ENCODE assay signal across 14 cellular contexts in the genomic region with DNA sequence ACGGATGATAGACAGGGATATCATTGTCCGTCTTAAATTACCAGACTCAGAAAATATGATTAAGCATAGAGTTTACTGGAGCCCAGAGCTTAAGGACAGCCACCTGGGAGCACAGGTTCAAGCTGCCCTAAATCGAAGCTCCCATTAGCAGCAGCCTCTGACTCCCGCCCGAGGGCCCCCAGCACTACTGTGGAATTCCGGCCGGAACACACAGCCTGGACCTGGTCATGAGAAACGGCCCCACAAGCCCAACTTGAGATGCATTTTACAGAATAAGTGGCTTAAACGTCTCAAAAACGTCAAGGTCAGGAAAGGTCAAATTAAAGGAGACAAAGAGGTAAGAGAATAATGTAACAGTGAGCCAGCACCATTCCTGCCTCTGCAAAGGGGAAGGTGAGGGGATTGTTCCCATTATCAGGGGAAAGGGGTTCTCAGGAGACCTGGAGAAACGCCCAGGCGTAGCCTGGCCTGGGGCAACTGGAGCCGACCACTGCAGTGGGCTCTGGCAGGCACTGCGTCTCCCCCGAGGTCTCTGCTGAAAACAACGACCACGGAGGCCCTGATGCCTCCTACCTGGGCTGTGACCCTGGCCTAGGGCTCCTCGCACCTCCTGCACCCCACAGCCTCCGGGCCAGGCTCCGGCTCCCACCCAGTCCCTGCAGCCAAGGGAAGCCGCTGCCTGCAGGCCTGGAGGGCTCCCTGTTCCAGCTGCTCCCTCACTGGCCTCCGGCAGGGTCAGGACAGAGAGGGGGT. TPM values are rescaled to one million over a fixed set of nuclear protein-coding genes. Genes with fewer than 3 reads are reported as not detected.
DNase-seq lines count a peak whose midpoint lies in the region; ATAC-seq, FAIRE-seq and TF ChIP-seq lines count a peak whose summit lies in the region.
"Had no signal": no experiment of that assay in that cellular context is flagged by ENCODE, and none has a peak within 500 bp of the region (broad histone marks: within the 10 kb centered on the region; RNA-seq: fewer than 3 reads in every experiment).

No MANE protein-coding gene starts in this region.

- POLR2A ChIA-PET in activated CD4-positive, alpha-beta T cell treated with anti-CD3 and anti-CD28 coated beads, Interleukin-2, amount 10 ng/mL, durations not matched to agents 7 days and 5 days (lab: Charles Lee): no interaction called here

- peaks cover 16% of the 10 kb centered on the region for H3K27me3 Mint-ChIP-seq in activated CD4-positive, alpha-beta T cell treated with anti-CD3 and anti-CD28 coated beads, Interleukin-2, amount 10 ng/mL, durations not matched to agents 7 days and 5 days

- H3K9me3 ChIP-seq in OCI-LY3 (ENCODE audit: insufficient read depth, low read length) (no peaks in the 10 kb centered on the region), right atrium auricular region (no peaks in the 10 kb centered on the region), parathyroid adenoma (ENCODE audit: control insufficient read depth, low read length) (no peaks in the 10 kb centered on the region)
- H3K9me3 ChIP-seq: BE2C, thoracic aorta had no signal

- H3K79me2 ChIP-seq in OCI-LY3 (ENCODE audit: low read length) (no peaks in the 10 kb centered on the region), parathyroid adenoma (no peaks in the 10 kb centered on the region)

- H3K4me2 ChIP-seq in OCI-LY3 (ENCODE audit: low read length) (0 out of 2 replicates have a peak overlapping the region, but pooled peaks have one; percentile 20), parathyroid adenoma (ENCODE audit: low read length) (no peak overlapping the region)

- H3K36me3 ChIP-seq in OCI-LY3 (replicated peaks; ENCODE audit: low read depth, low read length): no peaks in the 10 kb centered on the region
- H3K36me3 ChIP-seq in right atrium auricular region: no peaks in the 10 kb centered on the region
- no peaks in the 10 kb centered on the region for H3K36me3 ChIP-seq in parathyroid adenoma (ENCODE audit: control insufficient read depth, insufficient read depth, low read length)
- H3K36me3 ChIP-seq: BE2C, thoracic aorta had no signal

- ATAC-seq in HG03095 (IDR thresholded peaks at IDR 0.05; ENCODE audit: unreplicated experiment) (no peak), GM18498 (IDR thresholded peaks at IDR 0.05; ENCODE audit: unreplicated experiment) (no peak)

- H3K27me3 ChIP-seq in OCI-LY3 (ENCODE audit: low read depth, low read length): no peaks in the 10 kb centered on the region
- H3K27me3 ChIP-seq in right atrium auricular region: no peaks in the 10 kb centered on the region
- H3K27me3 ChIP-seq in parathyroid adenoma (ENCODE audit: control insufficient read depth, insufficient read depth, low read length): no peaks in the 10 kb centered on the region

- H3K9ac ChIP-seq in OCI-LY3 (ENCODE audit: low read length) (no peak overlapping the region), parathyroid adenoma (no peak overlapping the region)

- H3K36me3 Mint-ChIP-seq in activated CD4-positive, alpha-beta T cell treated with anti-CD3 and anti-CD28 coated beads, Interleukin-2, amount 10 ng/mL, durations not matched to agents 7 days and 5 days (ENCODE audit: low read depth): no peaks in the 10 kb centered on the region

- CTCF ChIA-PET in activated CD4-positive, alpha-beta T cell treated with anti-CD3 and anti-CD28 coated beads, Interleukin-2, amount 10 ng/mL, durations not matched to agents 7 days and 5 days (lab: Charles Lee): interaction anchor here (0.6 to 1.5 kb wide), 2 partner anchors 12 to 62 kb away, joined by 3 to 4 read pairs; no protein-coding TSS in a partner anchor

- H3K27ac ChIP-seq in OCI-LY3 (ENCODE audit: low read length) (no peak overlapping the region), right atrium auricular region (peak overlapping the region; percentile 18 to 86), parathyroid adenoma (no peak overlapping the region)

- no peak for FAIRE-seq in D721Med (lab: Jason Lieb, UNC)

- no peak for TF ChIP-seq CTCF in D721Med (IDR thresholded peaks at IDR 0.05; ENCODE audit: insufficient read depth, missing control alignments)
- TF ChIP-seq CTCF in OCI-LY3 (IDR thresholded peaks at IDR 0.05; ENCODE audit: low read depth, low read length): no peak
- no peak for TF ChIP-seq CTCF in right atrium auricular region (IDR thresholded peaks at IDR 0.05)
- no peak for TF ChIP-seq CTCF in parathyroid adenoma (IDR thresholded peaks at IDR 0.05)

- DNase-seq in D721Med (ENCODE audit: insufficient read length, low spot score): peak; percentile 25
- no peak for DNase-seq in right atrium auricular region (ENCODE audit: low spot score)
- DNase-seq in activated CD4-positive, alpha-beta T cell treated with anti-CD3 and anti-CD28 coated beads, Interleukin-2, amount 10 ng/mL, durations not matched to agents 7 days and 5 days: no peak
- DNase-seq in activated T-cell treated with anti-CD3 and anti-CD28 coated beads, Interleukin-2, amount 50 U/mL, for 1 hour: no peak
- DNase-seq: amniotic stem cell, cerebellar nuclear complex, NCI-H1048, NCI-H774 had no signal

- peaks cover 3% of the 10 kb centered on the region for H3K9me3 Mint-ChIP-seq in activated CD4-positive, alpha-beta T cell treated with anti-CD3 and anti-CD28 coated beads, Interleukin-2, amount 10 ng/mL, durations not matched to agents 7 days and 5 days

- peaks cover 2% of the 10 kb centered on the region for H3K4me1 Mint-ChIP-seq in activated CD4-positive, alpha-beta T cell treated with anti-CD3 and anti-CD28 coated beads, Interleukin-2, amount 10 ng/mL, durations not matched to agents 7 days and 5 days

- H2AFZ ChIP-seq in OCI-LY3 (ENCODE audit: low read depth, low read length) (no peak overlapping the region), parathyroid adenoma (peak overlapping the region; percentile 34)

- H3K4me3 ChIP-seq in OCI-LY3 (ENCODE audit: low read length) (no peak overlapping the region), right atrium auricular region (no peak overlapping the region), parathyroid adenoma (ENCODE audit: low read depth, low read length) (no peak overlapping the region)
- H3K4me3 ChIP-seq: thoracic aorta had no signal

- no peaks in the 10 kb centered on the region for H3K4me1 ChIP-seq in OCI-LY3 (ENCODE audit: low read length)
- peaks cover 0 to 48% of the 10 kb centered on the region in 2 donors for H3K4me1 ChIP-seq in right atrium auricular region
- H3K4me1 ChIP-seq in parathyroid adenoma: no peaks in the 10 kb centered on the region

- H3K4me3 Mint-ChIP-seq in activated CD4-positive, alpha-beta T cell treated with anti-CD3 and anti-CD28 coated beads, Interleukin-2, amount 10 ng/mL, durations not matched to agents 7 days and 5 days: no peak overlapping the region

- H4K20me1 ChIP-seq in OCI-LY3 (ENCODE audit: insufficient read depth, low read length): no peaks in the 10 kb centered on the region

- H3K27ac Mint-ChIP-seq in activated CD4-positive, alpha-beta T cell treated with anti-CD3 and anti-CD28 coated beads, Interleukin-2, amount 10 ng/mL, durations not matched to agents 7 days and 5 days: no peak overlapping the region

RNA-seq across cellular contexts. Expression of a gene that starts 11.5 kb away (rescaled TPM):
- 100 to 1,000 TPM; 201 to 278 TPM for total RNA-seq in right atrium auricular region
- under 1 TPM; 0.27 to 0.40 TPM for total RNA-seq in activated CD4-positive, alpha-beta T cell treated with anti-CD3 and anti-CD28 coated beads, Interleukin-2, amount 10 ng/mL, durations not matched to agents 7 days and 5 days

Comparison
In these comparisons a context has a peak if more than half of its experiments do, and no peak if none do; other contexts are left out.
1. H3K27ac ChIP-seq: peak in right atrium auricular region (2 of 2); none in OCI-LY3 (single experiment) and parathyroid adenoma (single experiment).
2. RNA of a gene that starts 11.5 kb away (total RNA-seq): 201 to 278 TPM in right atrium auricular region; 0.27 to 0.40 TPM in activated CD4-positive, alpha-beta T cell treated with anti-CD3 and anti-CD28 coated beads, Interleukin-2, amount 10 ng/mL, durations not matched to agents 7 days and 5 days; every median in the first group is over 100 times any median in the second.